In the genomic region with DNA sequence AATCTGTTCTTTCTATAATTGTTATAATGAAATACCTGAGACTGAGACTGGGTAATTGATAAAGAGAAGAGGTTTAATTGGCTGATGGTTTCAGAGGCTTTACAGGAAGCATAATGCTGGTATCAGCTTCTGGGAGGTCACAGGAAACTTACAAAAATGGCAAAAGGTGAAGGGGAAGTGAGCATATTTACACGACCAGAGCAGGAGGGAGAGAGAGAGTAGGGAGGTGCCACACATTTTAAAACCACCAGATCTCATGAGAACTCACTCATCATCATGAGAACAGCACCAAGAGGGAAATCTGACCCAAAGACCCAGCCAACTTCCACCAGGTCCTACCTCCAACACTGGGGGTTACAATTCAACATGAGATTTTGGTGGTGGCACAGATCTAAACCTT, we compare ENCODE assay signal across 19 cellular contexts. TPM values are rescaled to one million over a fixed set of nuclear protein-coding genes. Genes with fewer than 3 reads are reported as not detected.
DNase-seq lines count a peak whose midpoint lies in the region; ATAC-seq, FAIRE-seq and TF ChIP-seq lines count a peak whose summit lies in the region.
"Had no signal": no experiment of that assay in that cellular context is flagged by ENCODE, and none has a peak within 500 bp of the region (broad histone marks: within the 10 kb centered on the region; RNA-seq: fewer than 3 reads in every experiment).

No MANE protein-coding gene starts in this region.

- H3K36me3 ChIP-seq in small intestine (ENCODE audit: control insufficient read depth in 2 of 2, insufficient read depth in 2 of 2, low read length in 2 of 2) (no peaks in the 10 kb centered on the region), upper lobe of left lung (no peaks in the 10 kb centered on the region)
- H3K36me3 ChIP-seq: thyroid gland had no signal

- peaks cover 27% of the 10 kb centered on the region for H3K36me3 Mint-ChIP-seq in activated T-helper 1 cell treated with anti-CD3 and anti-CD28 coated beads, Interleukin-12 subunit alpha, Interleukin-12 subunit beta, Interleukin-2, Interleukin-4 antibody, amounts not matched to agents 30 ng/mL and 10 ng/mL and 1 ng/mL, durations not matched to agents 14 hours and 24 hours and 36 hours (ENCODE audit: low read depth)
- no peaks in the 10 kb centered on the region; a peak in 1 of 7 replicates for H3K36me3 Mint-ChIP-seq in H9 (ENCODE audit: insufficient read depth in 1 of 3, low read depth in 3 of 3)
- H3K36me3 Mint-ChIP-seq: immature natural killer cell had no signal

- no peak overlapping the region for H3K4me2 ChIP-seq in H9 (ENCODE audit: insufficient read depth, insufficient read length, low read length)

- no peaks in the 10 kb centered on the region for H3K79me1 ChIP-seq in H9 (ENCODE audit: insufficient read depth, low read depth, low read length, poor library complexity, severe bottlenecking)

- H3K9ac ChIP-seq in H9 (ENCODE audit: extremely low read depth, insufficient read length, low read length): no peak overlapping the region

- no peak overlapping the region for H2BK12ac ChIP-seq in H9 (ENCODE audit: insufficient read length, low read depth, low read length)

- H3K56ac ChIP-seq in H9 (ENCODE audit: insufficient read length, low read depth, low read length): no peak overlapping the region

- no peak overlapping the region for H4K5ac ChIP-seq in H9 (ENCODE audit: insufficient read length, low read depth, low read length)

- no peak overlapping the region for H3K23ac ChIP-seq in H9 (ENCODE audit: insufficient read length, low read depth, low read length)

- no peak overlapping the region for H2BK120ac ChIP-seq in H9 (ENCODE audit: low read depth, low read length, poor library complexity, severe bottlenecking)

- no peaks in the 10 kb centered on the region for H3K4me1 ChIP-seq in small intestine (ENCODE audit: control insufficient read depth in 2 of 2, insufficient read depth in 1 of 2, low read depth in 1 of 2, low read length in 1 of 2)
- no peaks in the 10 kb centered on the region for H3K4me1 ChIP-seq in H9 (ENCODE audit: insufficient read depth, low read length)
- peaks cover 0 to 17% (median 6%) of the 10 kb centered on the region in 4 donors for H3K4me1 ChIP-seq in upper lobe of left lung
- H3K4me1 ChIP-seq: thyroid gland had no signal

- H4K20me1 ChIP-seq in H9 (ENCODE audit: control insufficient read depth, insufficient read depth, insufficient read length): no peaks in the 10 kb centered on the region

- no peak for FAIRE-seq in small intestine (lab: Jason Lieb, UNC)

- no peak overlapping the region for H2BK5ac ChIP-seq in H9 (ENCODE audit: insufficient read length, low read length)

- DNase-seq in SIG-M5 treated with dmso at 0.1 percent for 504 hours (lab: John Stamatoyannopoulos, UW; ENCODE audit: unreplicated experiment): peak; percentile 71
- DNase-seq in SIG-M5 (lab: John Stamatoyannopoulos, UW): no peak
- DNase-seq in NB4 (ENCODE audit: low read depth): peak; percentile 86
- no peak for DNase-seq in activated T-helper 1 cell treated with anti-CD3 and anti-CD28 coated beads, Interleukin-12 subunit alpha, Interleukin-12 subunit beta, Interleukin-2, Interleukin-4 antibody, amounts not matched to agents 30 ng/mL and 10 ng/mL and 1 ng/mL, durations not matched to agents 14 hours and 24 hours and 36 hours (ENCODE audit: low spot score)
- peak; percentile 20 for DNase-seq in small intestine
- DNase-seq in H9: no peak
- no peak for DNase-seq in upper lobe of left lung
- DNase-seq: DND-41, immature natural killer cell, NCI-H2171 treated with DMSO at 0.1 percent for 48 hours, thyroid gland had no signal

- WGBS in small intestine, 3 donors: 0 to 4% (median 0%) methylated on average over 1 of the region's 1 CpG
- WGBS in H9 (ENCODE audit: extremely low coverage, insufficient read length, low lambda C conversion rate): no CpG with 5 or more reads among the region's 1 CpG
- WGBS in upper lobe of left lung, 2 donors: 3 to 8% methylated on average over 1 of the region's 1 CpG

- peaks cover 12% of the 10 kb centered on the region for H3K9me3 Mint-ChIP-seq in activated T-helper 1 cell treated with anti-CD3 and anti-CD28 coated beads, Interleukin-12 subunit alpha, Interleukin-12 subunit beta, Interleukin-2, Interleukin-4 antibody, amounts not matched to agents 30 ng/mL and 10 ng/mL and 1 ng/mL, durations not matched to agents 14 hours and 24 hours and 36 hours
- peaks cover 2 to 4% of the 10 kb centered on the region in 2 experiments for H3K9me3 Mint-ChIP-seq in H9
- H3K9me3 Mint-ChIP-seq: immature natural killer cell had no signal

- TF ChIP-seq CTCF in NB4 (IDR thresholded peaks at IDR 0.05; ENCODE audit: low read depth, low read length) (no peak), H9 (conservative IDR thresholded peaks at IDR 0.05) (no peak), upper lobe of left lung (IDR thresholded peaks at IDR 0.05) (no peak)

- H3K27me3 ChIP-seq in small intestine (ENCODE audit: control insufficient read depth in 2 of 2, insufficient read depth in 2 of 2, low read length in 2 of 2) (no peaks in the 10 kb centered on the region), H9 (ENCODE audit: insufficient read depth, low read length) (no peaks in the 10 kb centered on the region; the same call in 1 of the 2 replicates), upper lobe of left lung (no peaks in the 10 kb centered on the region)
- H3K27me3 ChIP-seq: thyroid gland had no signal

- no peak overlapping the region for H4K8ac ChIP-seq in H9 (replicated peaks; ENCODE audit: insufficient read length, low read depth, low read length)

- H3K27ac Mint-ChIP-seq in activated T-helper 1 cell treated with anti-CD3 and anti-CD28 coated beads, Interleukin-12 subunit alpha, Interleukin-12 subunit beta, Interleukin-2, Interleukin-4 antibody, amounts not matched to agents 30 ng/mL and 10 ng/mL and 1 ng/mL, durations not matched to agents 14 hours and 24 hours and 36 hours: peak overlapping the region; percentile 61
- no peak overlapping the region for H3K27ac Mint-ChIP-seq in H9

- no peak overlapping the region for H3K18ac ChIP-seq in H9 (ENCODE audit: insufficient read length, low read depth, low read length)

- H3K4me3 ChIP-seq in NB4 (ENCODE audit: low read depth, low read length) (no peak overlapping the region), small intestine (ENCODE audit: low read depth in 1 of 2, low read length in 2 of 2) (no peak overlapping the region), upper lobe of left lung (no peak overlapping the region)
- H3K4me3 ChIP-seq: thyroid gland had no signal

- ATAC-seq in GM18909 (IDR thresholded peaks at IDR 0.05; ENCODE audit: poor library complexity, unreplicated experiment) (no peak), upper lobe of left lung (ENCODE audit: low FRiP score in 2 of 2) (no peak)
- ATAC-seq: activated CD4-positive, CD25-positive, alpha-beta regulatory T cell treated with anti-CD3 and anti-CD28 coated beads, Interleukin-2, amount 50 U/mL, for 24 hours; Right ventricle myocardium inferior; sciatic nerve had no signal

- no peaks in the 10 kb centered on the region for H3K79me2 ChIP-seq in H9 (ENCODE audit: insufficient read depth, low read length)

- H3K27ac ChIP-seq in small intestine (ENCODE audit: low read depth in 1 of 2, low read length in 1 of 2) (no peak overlapping the region), H9 (ENCODE audit: insufficient read length, low read depth, low read length) (no peak overlapping the region), upper lobe of left lung (peak overlapping the region in 2 of 4 donors; percentile 11 to 57)
- H3K27ac ChIP-seq: 22Rv1, thyroid gland had no signal

- no peaks in the 10 kb centered on the region for H3K23me2 ChIP-seq in H9 (ENCODE audit: insufficient read length, low read depth, low read length, poor library complexity, severe bottlenecking)

- peaks cover 89% of the 10 kb centered on the region for H3K4me1 Mint-ChIP-seq in activated T-helper 1 cell treated with anti-CD3 and anti-CD28 coated beads, Interleukin-12 subunit alpha, Interleukin-12 subunit beta, Interleukin-2, Interleukin-4 antibody, amounts not matched to agents 30 ng/mL and 10 ng/mL and 1 ng/mL, durations not matched to agents 14 hours and 24 hours and 36 hours (ENCODE audit: low read depth)
- peaks cover 8 to 11% of the 10 kb centered on the region in 2 experiments for H3K4me1 Mint-ChIP-seq in H9

- H3K9me3 ChIP-seq in small intestine (ENCODE audit: control insufficient read depth, low read depth): no peaks in the 10 kb centered on the region
- H3K9me3 ChIP-seq in H9 (ENCODE audit: control insufficient read depth, low read depth, low read length): no peaks in the 10 kb centered on the region
- peaks cover 0 to 9% (median 0%) of the 10 kb centered on the region in 4 donors for H3K9me3 ChIP-seq in upper lobe of left lung
- H3K9me3 ChIP-seq: thyroid gland had no signal

- no peak overlapping the region for H4K91ac ChIP-seq in H9 (ENCODE audit: insufficient read length, low read depth, low read length)

- H3K4me3 Mint-ChIP-seq in activated T-helper 1 cell treated with anti-CD3 and anti-CD28 coated beads, Interleukin-12 subunit alpha, Interleukin-12 subunit beta, Interleukin-2, Interleukin-4 antibody, amounts not matched to agents 30 ng/mL and 10 ng/mL and 1 ng/mL, durations not matched to agents 14 hours and 24 hours and 36 hours: no peak overlapping the region
- no peak overlapping the region for H3K4me3 Mint-ChIP-seq in H9
- H3K4me3 Mint-ChIP-seq: dendritic cell treated with granulocyte-macrophage colony-stimulating factor and Interleukin-4, amounts not matched to agents 40 ng/mL and 50 ng/mL, for 4 days; immature natural killer cell had no signal

- H2BK20ac ChIP-seq in H9 (ENCODE audit: low read depth, low read length, poor library complexity, severe bottlenecking): no peak overlapping the region

- H3K4ac ChIP-seq in H9 (ENCODE audit: low read depth, low read length): no peak overlapping the region

- intact Hi-C loops in activated T-helper 1 cell treated with anti-CD3 and anti-CD28 coated beads, Interleukin-12 subunit alpha, Interleukin-12 subunit beta, Interleukin-2, Interleukin-4 antibody, amounts not matched to agents 30 ng/mL and 10 ng/mL and 1 ng/mL, durations not matched to agents 14 hours and 24 hours and 36 hours (cut with micrococcal nuclease): no loop called here

- H2AK5ac ChIP-seq in H9 (ENCODE audit: insufficient read length, low read length): no peak overlapping the region

- no peak overlapping the region for H2BK15ac ChIP-seq in H9 (ENCODE audit: low read depth, low read length)

- no peaks in the 10 kb centered on the region for H3K27me3 Mint-ChIP-seq in activated T-helper 1 cell treated with anti-CD3 and anti-CD28 coated beads, Interleukin-12 subunit alpha, Interleukin-12 subunit beta, Interleukin-2, Interleukin-4 antibody, amounts not matched to agents 30 ng/mL and 10 ng/mL and 1 ng/mL, durations not matched to agents 14 hours and 24 hours and 36 hours (ENCODE audit: insufficient read depth)
- peaks cover 12% of the 10 kb centered on the region for H3K27me3 Mint-ChIP-seq in H9 (ENCODE audit: low read depth)
- H3K27me3 Mint-ChIP-seq: dendritic cell treated with granulocyte-macrophage colony-stimulating factor and Interleukin-4, amounts not matched to agents 40 ng/mL and 50 ng/mL, for 4 days had no signal

- H2AFZ ChIP-seq in H9 (ENCODE audit: low read length): no peak overlapping the region

- no peak for TF ChIP-seq EP300 in upper lobe of left lung (IDR thresholded peaks at IDR 0.05)

- H3T11ph ChIP-seq in H9 (ENCODE audit: low read length): no peak overlapping the region

- no peak overlapping the region for H3K14ac ChIP-seq in H9 (ENCODE audit: insufficient read depth, low read length)

- TF ChIP-seq POLR2A in NB4 (IDR thresholded peaks at IDR 0.05; ENCODE audit: extremely low read depth, insufficient read length) (no peak), upper lobe of left lung (IDR thresholded peaks at IDR 0.05) (no peak)

RNA-seq across cellular contexts. Expression of gene SIRPB1, which starts 2.6 kb away (rescaled TPM):
- 1.6 and 3.3 TPM in 2 replicates for total RNA-seq in activated T-helper 1 cell treated with anti-CD3 and anti-CD28 coated beads, Interleukin-12 subunit alpha, Interleukin-12 subunit beta, Interleukin-2, Interleukin-4 antibody, amounts not matched to agents 30 ng/mL and 10 ng/mL and 1 ng/mL, durations not matched to agents 14 hours and 24 hours and 36 hours
- polyA plus RNA-seq in small intestine: under 1 TPM in 2 of 3 donors, not detected in 1; 0.22 to 0.54 TPM
- total RNA-seq in H9 (2021) (0.46 and 1.0 TPM in 2 replicates), upper lobe of left lung (10 to 100 TPM; 15.7 to 52.0 (median 25.3) TPM)
- total RNA-seq: fibroblast of villous mesenchyme had no signal

RNA-seq across cellular contexts. Expression of gene SIRPG, which starts 35.1 kb away (rescaled TPM):
- 31.8 and 34.6 TPM in 2 replicates for total RNA-seq in activated T-helper 1 cell treated with anti-CD3 and anti-CD28 coated beads, Interleukin-12 subunit alpha, Interleukin-12 subunit beta, Interleukin-2, Interleukin-4 antibody, amounts not matched to agents 30 ng/mL and 10 ng/mL and 1 ng/mL, durations not matched to agents 14 hours and 24 hours and 36 hours
- 1 to 10 TPM in 1 of 3 donors, under 1 TPM in 2; 0.89 to 2.2 (median 0.98) TPM for polyA plus RNA-seq in small intestine
- total RNA-seq in H9 (2021): not detected in 2 replicates
- 1 to 10 TPM in 1 of 6 donors, under 1 TPM in 2, not detected in 3; 0.71 to 2.4 (median 0.97) TPM for total RNA-seq in upper lobe of left lung
- total RNA-seq: fibroblast of villous mesenchyme, LHCN-M2, Right ventricle myocardium inferior, sciatic nerve, thyroid gland had no signal

Comparison
In these comparisons a context has a peak if more than half of its experiments do, and no peak if none do; other contexts are left out.
1. DNase-seq: peak in SIG-M5 treated with dmso at 0.1 percent for 504 hours (single experiment), NB4 (single experiment) and small intestine (single experiment); none in SIG-M5 (single experiment), activated T-helper 1 cell treated with anti-CD3 and anti-CD28 coated beads, Interleukin-12 subunit alpha, Interleukin-12 subunit beta, Interleukin-2, Interleukin-4 antibody, amounts not matched to agents 30 ng/mL and 10 ng/mL and 1 ng/mL, durations not matched to agents 14 hours and 24 hours and 36 hours (single experiment), H9 (single experiment) and upper lobe of left lung (0 of 2).